Comparison of ENCODE assay signal across 13 cellular contexts in the genomic region with DNA sequence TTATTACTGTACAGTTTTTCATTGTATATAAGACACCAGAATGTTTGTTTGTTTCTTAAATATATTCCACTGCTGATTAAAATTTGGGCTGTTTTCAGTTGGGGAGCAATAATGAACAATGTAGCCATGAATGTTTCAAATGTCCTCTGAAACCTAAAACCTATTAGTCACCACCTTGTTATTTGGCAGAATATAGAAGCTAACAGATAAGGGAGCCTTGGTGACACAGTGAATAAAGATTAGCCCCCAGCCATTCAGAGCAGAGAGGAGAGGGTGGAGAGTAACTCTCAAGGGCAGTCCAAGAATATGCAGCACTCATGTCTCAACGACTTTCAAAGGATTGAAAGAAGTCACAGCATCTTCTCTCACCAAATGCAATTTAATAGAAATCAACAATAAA. TPM values are rescaled to one million over a fixed set of nuclear protein-coding genes. Genes with fewer than 3 reads are reported as not detected.
DNase-seq lines count a peak whose midpoint lies in the region; ATAC-seq and TF ChIP-seq lines count a peak whose summit lies in the region.
"Had no signal": no experiment of that assay in that cellular context is flagged by ENCODE, and none has a peak within 500 bp of the region (broad histone marks: within the 10 kb centered on the region; RNA-seq: fewer than 3 reads in every experiment).

No MANE protein-coding gene starts in this region.

- no peak overlapping the region for H3K27ac ChIP-seq in left lung

- no peaks in the 10 kb centered on the region for H3K9me3 ChIP-seq in left lung

- in situ Hi-C loops in astrocyte of the spinal cord (cut with HindIII; ENCODE audit: low sequenced_read_pairs): no loop called here

- H3K27me3 ChIP-seq in left lung: no peaks in the 10 kb centered on the region

- no peak overlapping the region for H3K4me3 Mint-ChIP-seq in endothelial cell (ENCODE audit: unreplicated experiment)
- H3K4me3 Mint-ChIP-seq: CD4-positive, alpha-beta T cell; nephron progenitor cell had no signal

- peaks cover 2% of the 10 kb centered on the region for H3K27me3 Mint-ChIP-seq in endothelial cell (ENCODE audit: unreplicated experiment)

- H3K27ac Mint-ChIP-seq in endothelial cell (ENCODE audit: unreplicated experiment): no peak overlapping the region
- H3K27ac Mint-ChIP-seq: CD4-positive, alpha-beta T cell; nephron progenitor cell had no signal

- no peaks in the 10 kb centered on the region for H3K36me3 Mint-ChIP-seq in endothelial cell (ENCODE audit: low read depth, unreplicated experiment)

- peak; percentile 33 for DNase-seq in AG09309 (ENCODE audit: low read depth)
- DNase-seq in LoVo (ENCODE audit: low spot score): peak; percentile 74
- peak; percentile 67 for DNase-seq in astrocyte of the spinal cord (ENCODE audit: low read depth, low spot score)
- DNase-seq in left lung: no peak
- no peak for DNase-seq in activated CD4-positive, alpha-beta T cell treated with anti-CD3 and anti-CD28 coated beads for 4 hours
- DNase-seq in midbrain (lab: John Stamatoyannopoulos, UW): no peak
- no peak for DNase-seq in endothelial cell (ENCODE audit: low spot score)
- DNase-seq: activated effector memory CD4-positive, alpha-beta T cell treated with anti-CD3 and anti-CD28 coated beads, Interleukin-2, amount 50 U/mL, for 16 hours; CD4-positive, alpha-beta T cell; NCI-H1092; nephron progenitor cell had no signal

- peaks cover 5% of the 10 kb centered on the region for H3K4me1 Mint-ChIP-seq in endothelial cell (ENCODE audit: unreplicated experiment)
- H3K4me1 Mint-ChIP-seq: nephron progenitor cell had no signal

- TF ChIP-seq CTCF in AG09309 (IDR thresholded peaks at IDR 0.05; ENCODE audit: control insufficient read depth, insufficient read depth, low read depth, low read length, missing control alignments) (no peak), astrocyte of the spinal cord (IDR thresholded peaks at IDR 0.05; ENCODE audit: low read depth, low read length) (no peak), left lung (IDR thresholded peaks at IDR 0.05) (no peak), endothelial cell (IDR thresholded peaks at IDR 0.05; ENCODE audit: unreplicated experiment) (no peak)

- H3K4me1 ChIP-seq in left lung: no peaks in the 10 kb centered on the region

- intact Hi-C loops in left lung (cut with DNase I): no loop called here

- no peaks in the 10 kb centered on the region for H3K36me3 ChIP-seq in left lung

- H3K4me3 ChIP-seq in AG09309 (ENCODE audit: control insufficient read depth, low read depth, low read length): no peak overlapping the region
- H3K4me3 ChIP-seq in astrocyte of the spinal cord (ENCODE audit: low read depth, low read length): no peak overlapping the region
- no peak overlapping the region for H3K4me3 ChIP-seq in left lung

- H3K9me3 Mint-ChIP-seq in endothelial cell (ENCODE audit: unreplicated experiment): no peaks in the 10 kb centered on the region
- H3K9me3 Mint-ChIP-seq: CD4-positive, alpha-beta T cell had no signal

- ATAC-seq in left lung (peak; percentile 88), HG02852 (IDR thresholded peaks at IDR 0.05; ENCODE audit: unreplicated experiment) (no peak)

RNA-seq across cellular contexts. Expression of a gene that starts 43.1 kb away (rescaled TPM):
- total RNA-seq in left lung: 10 to 100 TPM; 24.0 to 26.6 TPM
- 66.7 TPM for total RNA-seq in endothelial cell (ENCODE audit: unreplicated experiment)
- total RNA-seq: CD4-positive, alpha-beta T cell; T-helper 2 cell treated with Interferon-gamma antibody and Interleukin-4, amounts not matched to agents 100 ng/mL and 5 ng/mL, for 36 hours had no signal

Comparison
In these comparisons a context has a peak if more than half of its experiments do, and no peak if none do; other contexts are left out.
1. DNase-seq: peak in AG09309 (single experiment), LoVo (single experiment) and astrocyte of the spinal cord (single experiment); none in left lung (0 of 2), activated CD4-positive, alpha-beta T cell treated with anti-CD3 and anti-CD28 coated beads for 4 hours (0 of 2), midbrain (single experiment) and endothelial cell (single experiment).